ENCODE assay signal across 8 cellular contexts in genomic region chr20:6008254-6008653, GRCh38. TPM values are rescaled to one million over a fixed set of nuclear protein-coding genes. Genes with fewer than 3 reads are reported as not detected.
DNase-seq lines count a peak whose midpoint lies in the region; ATAC-seq and TF ChIP-seq lines count a peak whose summit lies in the region.

No MANE protein-coding gene starts in this region.

- no peak overlapping the region for H3K27ac Mint-ChIP-seq in activated T-helper 2 cell treated with anti-CD3 and anti-CD28 coated beads, Interferon-gamma antibody, Interleukin-2, Interleukin-4, amounts not matched to agents 10 μg/mL and 5 μg/mL and 100 μg/mL, durations not matched to agents 14 hours and 24 hours and 36 hours

- no peaks in the 10 kb centered on the region for H3K27me3 Mint-ChIP-seq in activated T-helper 2 cell treated with anti-CD3 and anti-CD28 coated beads, Interferon-gamma antibody, Interleukin-2, Interleukin-4, amounts not matched to agents 10 μg/mL and 5 μg/mL and 100 μg/mL, durations not matched to agents 14 hours and 24 hours and 36 hours (ENCODE audit: low read depth)

- DNase-seq in AG08395 (ENCODE audit: low spot score) (peak; percentile 76), HK-2 (ENCODE audit: unreplicated experiment) (peak; percentile 30), left ventricle myocardium superior (peak; percentile 44), retinal pigment epithelial cell (ENCODE audit: low read depth) (peak; percentile 85), NCI-H526 treated with DMSO at 0.1 percent for 48 hours (lab: John Stamatoyannopoulos, UW) (no peak)
- no peak for DNase-seq in activated T-helper 2 cell treated with anti-CD3 and anti-CD28 coated beads, Interferon-gamma antibody, Interleukin-2, Interleukin-4, amounts not matched to agents 10 μg/mL and 5 μg/mL and 100 μg/mL, durations not matched to agents 14 hours and 24 hours and 36 hours (ENCODE audit: low spot score)

- H3K4me3 Mint-ChIP-seq in activated T-helper 2 cell treated with anti-CD3 and anti-CD28 coated beads, Interferon-gamma antibody, Interleukin-2, Interleukin-4, amounts not matched to agents 10 μg/mL and 5 μg/mL and 100 μg/mL, durations not matched to agents 14 hours and 24 hours and 36 hours (ENCODE audit: low read depth): peak overlapping the region; percentile 95

- H3K4me1 Mint-ChIP-seq in activated T-helper 2 cell treated with anti-CD3 and anti-CD28 coated beads, Interferon-gamma antibody, Interleukin-2, Interleukin-4, amounts not matched to agents 10 μg/mL and 5 μg/mL and 100 μg/mL, durations not matched to agents 14 hours and 24 hours and 36 hours (ENCODE audit: low read depth): peaks cover 19% of the 10 kb centered on the region

- ATAC-seq in left ventricle myocardium superior (peak; percentile 41), HG02642 (IDR thresholded peaks at IDR 0.05; ENCODE audit: poor library complexity, unreplicated experiment) (no peak), HG02884 (IDR thresholded peaks at IDR 0.05; ENCODE audit: unreplicated experiment) (no peak)

- no peaks in the 10 kb centered on the region for H3K9me3 Mint-ChIP-seq in activated T-helper 2 cell treated with anti-CD3 and anti-CD28 coated beads, Interferon-gamma antibody, Interleukin-2, Interleukin-4, amounts not matched to agents 10 μg/mL and 5 μg/mL and 100 μg/mL, durations not matched to agents 14 hours and 24 hours and 36 hours

- H3K36me3 Mint-ChIP-seq in activated T-helper 2 cell treated with anti-CD3 and anti-CD28 coated beads, Interferon-gamma antibody, Interleukin-2, Interleukin-4, amounts not matched to agents 10 μg/mL and 5 μg/mL and 100 μg/mL, durations not matched to agents 14 hours and 24 hours and 36 hours (ENCODE audit: low read depth): peaks cover 41% of the 10 kb centered on the region

- H3K4me3 ChIP-seq in retinal pigment epithelial cell (ENCODE audit: low read length): peak overlapping the region; percentile 85

- intact Hi-C loops in activated T-helper 2 cell treated with anti-CD3 and anti-CD28 coated beads, Interferon-gamma antibody, Interleukin-2, Interleukin-4, amounts not matched to agents 10 μg/mL and 5 μg/mL and 100 μg/mL, durations not matched to agents 14 hours and 24 hours and 36 hours (cut with micrococcal nuclease): no loop called here
- intact Hi-C loops in left ventricle myocardium superior (cut with micrococcal nuclease): no loop called here

- TF ChIP-seq CTCF in retinal pigment epithelial cell (conservative IDR thresholded peaks at IDR 0.05; ENCODE audit: low read depth, low read length): no peak

RNA-seq across cellular contexts. Expression of gene CRLS1, which starts 2.3 kb away (rescaled TPM):
- total RNA-seq in activated T-helper 2 cell treated with anti-CD3 and anti-CD28 coated beads, Interferon-gamma antibody, Interleukin-2, Interleukin-4, amounts not matched to agents 10 μg/mL and 5 μg/mL and 100 μg/mL, durations not matched to agents 14 hours and 24 hours and 36 hours: 52.1 TPM in 2 replicates
- 111 TPM for total RNA-seq in left ventricle myocardium superior

RNA-seq across cellular contexts. Expression of gene LRRN4, which starts 45.6 kb away (rescaled TPM):
- 0.11 TPM in 1 of 2 replicates, not detected in the other for total RNA-seq in activated T-helper 2 cell treated with anti-CD3 and anti-CD28 coated beads, Interferon-gamma antibody, Interleukin-2, Interleukin-4, amounts not matched to agents 10 μg/mL and 5 μg/mL and 100 μg/mL, durations not matched to agents 14 hours and 24 hours and 36 hours
- 0.99 TPM for total RNA-seq in left ventricle myocardium superior

RNA-seq across cellular contexts. Expression of gene MCM8, which starts 57.8 kb away (rescaled TPM):
- 33.5 and 35.2 TPM in 2 replicates for total RNA-seq in activated T-helper 2 cell treated with anti-CD3 and anti-CD28 coated beads, Interferon-gamma antibody, Interleukin-2, Interleukin-4, amounts not matched to agents 10 μg/mL and 5 μg/mL and 100 μg/mL, durations not matched to agents 14 hours and 24 hours and 36 hours
- total RNA-seq in left ventricle myocardium superior: 6.7 TPM

RNA-seq across cellular contexts. Expression of gene TRMT6, which starts 57.9 kb away (rescaled TPM):
- total RNA-seq in activated T-helper 2 cell treated with anti-CD3 and anti-CD28 coated beads, Interferon-gamma antibody, Interleukin-2, Interleukin-4, amounts not matched to agents 10 μg/mL and 5 μg/mL and 100 μg/mL, durations not matched to agents 14 hours and 24 hours and 36 hours: 25.5 and 27.5 TPM in 2 replicates
- 7.1 TPM for total RNA-seq in left ventricle myocardium superior

Comparison
In these comparisons a context has a peak if more than half of its experiments do, and no peak if none do; other contexts are left out.
1. DNase-seq: peak in AG08395 (single experiment), HK-2 (single experiment), left ventricle myocardium superior (single experiment) and retinal pigment epithelial cell (single experiment); none in activated T-helper 2 cell treated with anti-CD3 and anti-CD28 coated beads, Interferon-gamma antibody, Interleukin-2, Interleukin-4, amounts not matched to agents 10 μg/mL and 5 μg/mL and 100 μg/mL, durations not matched to agents 14 hours and 24 hours and 36 hours (single experiment) and NCI-H526 treated with DMSO at 0.1 percent for 48 hours (single experiment).